In genomic region chr2:239601201-239601851, GRCh38 we compare ENCODE assay signal across 16 cellular contexts.
DNase-seq lines count a peak whose midpoint lies in the region; ATAC-seq and TF ChIP-seq lines count a peak whose summit lies in the region.
"Had no signal": no experiment of that assay in that cellular context is flagged by ENCODE, and none has a peak within 500 bp of the region (broad histone marks: within the 10 kb centered on the region; RNA-seq: fewer than 3 reads in every experiment).

No MANE protein-coding gene starts in this region.

- H2BK15ac ChIP-seq in neuronal stem cell (ENCODE audit: low read length) = peak overlapping the region; percentile 95

- H3K4me3 ChIP-seq in BLaER1 (no peak overlapping the region), colonic mucosa (no peak overlapping the region), neuronal stem cell (ENCODE audit: low read length in 2 of 2) (no peak overlapping the region)

- no peak overlapping the region for H2AFZ ChIP-seq in neuronal stem cell (ENCODE audit: low read length)

- DNase-seq in D341Med (ENCODE audit: low spot score) = peak; percentile 1
- DNase-seq in colonic mucosa = peak; percentile 10
- DNase-seq in neuronal stem cell (ENCODE audit: low spot score) = peak; percentile 23
- no peak for DNase-seq in SIG-M5 (lab: John Stamatoyannopoulos, UW)
- DNase-seq: Calu3; dermis blood vessel endothelial cell; HFFc6; NCI-H1105; NCI-H2081 treated with DMSO at 0.1 percent for 48 hours; NCI-H524; stimulated activated CD4-positive, alpha-beta T cell treated with anti-CD3 and anti-CD28 coated beads, Interleukin-4, amount 100 ng/mL, for 1 hour; substantia nigra had no signal

- no peaks in the 10 kb centered on the region for H4K20me1 ChIP-seq in BLaER1

- no peak overlapping the region for H4K8ac ChIP-seq in neuronal stem cell (ENCODE audit: low read depth, low read length)

- no peak overlapping the region for H3K23ac ChIP-seq in neuronal stem cell (ENCODE audit: low read depth, low read length, poor library complexity)

- no peak overlapping the region for H4K91ac ChIP-seq in neuronal stem cell (ENCODE audit: low read depth, low read length, poor library complexity)

- WGBS in neuronal stem cell (ENCODE audit: extremely low coverage in 2 of 2, insufficient read length in 2 of 2, insufficient replicate concordance in 1 of 2), 2 donors = no CpG with 5 or more reads among the region's 15 CpGs

- no peak overlapping the region for H2AK5ac ChIP-seq in neuronal stem cell (ENCODE audit: low read depth, low read length)

- H3K9ac ChIP-seq in BLaER1 (no peak overlapping the region), colonic mucosa (ENCODE audit: low read depth in 2 of 2, low read length in 2 of 2) (no peak overlapping the region), neuronal stem cell (ENCODE audit: low read depth, low read length, poor library complexity) (no peak overlapping the region)

- H2BK12ac ChIP-seq in neuronal stem cell (ENCODE audit: low read length) = no peak overlapping the region

- no peak overlapping the region for H3K14ac ChIP-seq in neuronal stem cell (ENCODE audit: low read length)

- H3K9me3 ChIP-seq in BLaER1 = peaks cover 8% of the 10 kb centered on the region
- no peaks in the 10 kb centered on the region for H3K9me3 ChIP-seq in colonic mucosa
- peaks cover 0 to 7% of the 10 kb centered on the region in 2 donors for H3K9me3 ChIP-seq in neuronal stem cell (replicated peaks in 1 of 2; ENCODE audit: control insufficient read depth in 2 of 2, insufficient read depth in 1 of 2, low read depth in 1 of 2, low read length in 2 of 2)

- ATAC-seq in HG03039 (IDR thresholded peaks at IDR 0.05; ENCODE audit: unreplicated experiment) (no peak), HG03521 (IDR thresholded peaks at IDR 0.05; ENCODE audit: unreplicated experiment) (no peak)

- H3K4me2 ChIP-seq in BLaER1 (peak overlapping the region; percentile 76), neuronal stem cell (ENCODE audit: insufficient read depth, low read length, poor library complexity, severe bottlenecking) (no peak overlapping the region)

- H3K4me1 ChIP-seq in BLaER1 = peaks cover 64% of the 10 kb centered on the region
- H3K4me1 ChIP-seq in colonic mucosa = no peaks in the 10 kb centered on the region
- peaks cover 0 to 20% of the 10 kb centered on the region in 2 donors for H3K4me1 ChIP-seq in neuronal stem cell (ENCODE audit: control insufficient read depth in 2 of 2, insufficient read depth in 1 of 2, low read depth in 1 of 2, low read length in 2 of 2)

- H3K36me3 ChIP-seq in BLaER1 = no peaks in the 10 kb centered on the region
- no peaks in the 10 kb centered on the region for H3K36me3 ChIP-seq in colonic mucosa
- no peaks in the 10 kb centered on the region for H3K36me3 ChIP-seq in neuronal stem cell (replicated peaks in 1 of 2; ENCODE audit: control insufficient read depth in 2 of 2, insufficient read depth in 2 of 2, low read length in 2 of 2)

- TF ChIP-seq CTCF in colonic mucosa (IDR thresholded peaks at IDR 0.05) = no peak

- peak overlapping the region; percentile 85 for H3K18ac ChIP-seq in neuronal stem cell (ENCODE audit: low read length)

- intact Hi-C loops in colonic mucosa (cut with DNase I) = no loop called here

- H2BK120ac ChIP-seq in neuronal stem cell (ENCODE audit: low read depth, low read length) = no peak overlapping the region

- no peak overlapping the region for H3K4ac ChIP-seq in neuronal stem cell (ENCODE audit: low read length)

- H3K27me3 ChIP-seq in BLaER1 (no peaks in the 10 kb centered on the region), colonic mucosa (no peaks in the 10 kb centered on the region), neuronal stem cell (ENCODE audit: control insufficient read depth in 3 of 3, insufficient read depth in 3 of 3, low read depth in 1 of 3, low read length in 3 of 3) (peaks cover 0 to 6% (median 0%) of the 10 kb centered on the region in 3 experiments)

- H2BK5ac ChIP-seq in neuronal stem cell (ENCODE audit: low read length) = no peak overlapping the region

- H3K27ac ChIP-seq in BLaER1 = 0 out of 2 replicates have a peak overlapping the region, but pooled peaks have one; percentile 57
- H3K27ac ChIP-seq in colonic mucosa = no peak overlapping the region
- no peak overlapping the region for H3K27ac ChIP-seq in neuronal stem cell (replicated peaks; ENCODE audit: low read length)
- H3K27ac ChIP-seq: VCaP had no signal

- H3K79me1 ChIP-seq in neuronal stem cell (ENCODE audit: low read depth, low read length) = no peaks in the 10 kb centered on the region
